ENCODE assay signal across 22 cellular contexts in genomic region chr2:168072626-168073303, GRCh38.
"Had no signal": no experiment of that assay in that cellular context is flagged by ENCODE, and none has a peak within 500 bp of the region (broad histone marks: within the 10 kb centered on the region; RNA-seq: fewer than 3 reads in every experiment).

No MANE protein-coding gene starts in this region.

- H3K4me1 ChIP-seq: SJSA1 had no signal

- H3K27ac ChIP-seq: SJSA1, SK-N-MC had no signal

- H3K4me3 ChIP-seq: MG63, SJSA1, SK-N-MC had no signal

- DNase-seq: KBM-7, MG63, NCI-H1092, NCI-H1105 treated with DMSO at 0.1 percent for 48 hours, NCI-H1417 treated with DMSO at 0.1 percent for 48 hours, NCI-H146, NCI-H1694 treated with DMSO at 0.1 percent for 48 hours, NCI-H1930, NCI-H2081, NCI-H2107, NCI-H2171, NCI-H226, NCI-H446, NCI-H510A, NCI-H524 treated with DMSO at 0.1 percent for 48 hours, NCI-H69, NCI-H774, Right ventricle myocardium superior, RPMI8226, SIG-M5 had no signal

- H3K9me3 ChIP-seq: MG63, SJSA1 had no signal

- H3K27me3 ChIP-seq: MG63, SJSA1 had no signal
